In the genomic region with DNA sequence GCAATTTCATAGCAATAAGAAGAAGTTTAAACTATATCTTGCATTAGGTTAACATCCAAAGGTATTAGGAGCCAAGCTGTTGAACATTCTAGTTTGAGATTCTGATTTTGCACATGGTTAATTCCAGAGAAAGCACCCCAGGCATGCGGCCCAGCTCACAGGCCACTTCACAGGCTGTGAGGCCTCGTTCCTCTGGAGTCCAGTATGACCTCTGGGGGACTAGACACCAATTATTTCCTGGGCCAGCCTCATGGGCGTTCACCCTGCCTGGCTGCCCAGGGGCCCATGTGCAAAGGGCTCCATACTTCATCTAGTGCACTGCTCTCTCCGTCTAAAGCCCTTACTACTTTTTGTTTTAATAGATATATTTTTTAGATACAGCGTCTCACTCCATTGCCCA, we compare ENCODE assay signal across 21 cellular contexts.
"Had no signal": no experiment of that assay in that cellular context is flagged by ENCODE, and none has a peak within 500 bp of the region (broad histone marks: within the 10 kb centered on the region; RNA-seq: fewer than 3 reads in every experiment).

No MANE protein-coding gene starts in this region.

- H3K27me3 ChIP-seq: adrenal gland, body of pancreas, colonic mucosa, hepatocyte had no signal

- H3K4me3 ChIP-seq: adrenal gland, body of pancreas, colonic mucosa, hepatocyte, psoas muscle, thoracic aorta had no signal

- H3K9me3 ChIP-seq: adrenal gland, body of pancreas, colonic mucosa, psoas muscle, thoracic aorta had no signal

- DNase-seq: activated CD4-positive, alpha-beta T cell treated with anti-CD3 and anti-CD28 coated beads for 48 hours; activated CD4-positive, alpha-beta T cell treated with anti-CD3 and anti-CD28 coated beads, Interleukin-2, amount 50 U/mL, for 48 hours; activated CD8-positive, alpha-beta memory T cell treated with anti-CD3 and anti-CD28 coated beads for 24 hours; aorta; body of pancreas; cerebellar nuclear complex; colonic mucosa; effector CD8-positive, alpha-beta T cell; glutamatergic neuron; left cardiac atrium; left ventricle myocardium superior; naive B cell; occipital lobe; stimulated activated naive CD4-positive, alpha-beta T cell treated with Interleukin-2 at 50 U/mL for 16 hours had no signal

- H3K27ac ChIP-seq: adrenal gland, body of pancreas, colonic mucosa, epithelial cell of prostate, hepatocyte, parathyroid adenoma, psoas muscle, thoracic aorta had no signal

- H3K9ac ChIP-seq: parathyroid adenoma had no signal

- H3K36me3 ChIP-seq: adrenal gland, colonic mucosa, thoracic aorta had no signal

- ATAC-seq: activated CD4-positive, CD25-positive, alpha-beta regulatory T cell treated with anti-CD3 and anti-CD28 coated beads, Interleukin-2, amount 50 U/mL, for 24 hours; body of pancreas; left cardiac atrium; left ventricle myocardium superior; psoas muscle had no signal

- H3K4me1 ChIP-seq: body of pancreas, parathyroid adenoma, psoas muscle had no signal
